ENCODE assay signal across 11 cellular contexts in genomic region chr9:114652776-114653555, GRCh38. TPM values are rescaled to one million over a fixed set of nuclear protein-coding genes. Genes with fewer than 3 reads are reported as not detected.
A peak's percentile ranks its signal among the peaks of the same experiment; 100 is the strongest.
DNase-seq lines count a peak whose midpoint lies in the region; ATAC-seq and TF ChIP-seq lines count a peak whose summit lies in the region.
"Had no signal": no experiment of that assay in that cellular context is flagged by ENCODE, and none has a peak within 500 bp of the region (broad histone marks: within the 10 kb centered on the region; RNA-seq: fewer than 3 reads in every experiment).

No MANE protein-coding gene starts in this region.

- intact Hi-C loops in upper lobe of right lung (cut with DNase I) = loop anchor here (10.0 kb wide), 1 partner anchor 158 kb away; no protein-coding TSS in a partner anchor

- no peak overlapping the region for H3K27ac ChIP-seq in upper lobe of right lung

- no peaks in the 10 kb centered on the region for H3K9me3 ChIP-seq in upper lobe of right lung
- H3K9me3 ChIP-seq: testis had no signal

- H3K27me3 ChIP-seq in upper lobe of right lung = no peaks in the 10 kb centered on the region
- H3K27me3 ChIP-seq: testis had no signal

- no peak for TF ChIP-seq CTCF in upper lobe of right lung (IDR thresholded peaks at IDR 0.05)

- H3K36me3 ChIP-seq in upper lobe of right lung = no peaks in the 10 kb centered on the region

- H3K4me3 ChIP-seq in skeletal muscle cell (ENCODE audit: low read depth, low read length) (no peak overlapping the region), upper lobe of right lung (no peak overlapping the region)
- H3K4me3 ChIP-seq: testis had no signal

- ATAC-seq in GM19043 (IDR thresholded peaks at IDR 0.05; ENCODE audit: low read depth, unreplicated experiment) = peak; percentile 14
- peak; percentile 25 for ATAC-seq in HG03432 (IDR thresholded peaks at IDR 0.05; ENCODE audit: unreplicated experiment)
- no peak for ATAC-seq in HG02938 (IDR thresholded peaks at IDR 0.05; ENCODE audit: unreplicated experiment)
- no peak for ATAC-seq in upper lobe of right lung

- DNase-seq in amniotic epithelial cell (ENCODE audit: low read depth) (peak; percentile 54), skeletal muscle cell (ENCODE audit: low read depth) (peak; percentile 7), DMS153 (lab: John Stamatoyannopoulos, UW) (no peak), NCI-H345 (lab: John Stamatoyannopoulos, UW) (no peak), upper lobe of right lung (no peak)

- H3K4me1 ChIP-seq in upper lobe of right lung = no peaks in the 10 kb centered on the region

RNA-seq across cellular contexts. Expression of gene TEX53, which starts 4.6 kb away (rescaled TPM):
- total RNA-seq in upper lobe of right lung = not detected
- total RNA-seq: cerebellum, skeletal muscle tissue had no signal

RNA-seq across cellular contexts. Expression of gene TEX48, which starts 29.0 kb away (rescaled TPM):
- not detected for total RNA-seq in upper lobe of right lung
- total RNA-seq: cerebellum, skeletal muscle tissue had no signal

RNA-seq across cellular contexts. Expression of gene TMEM268, which starts 41.9 kb away (rescaled TPM):
- total RNA-seq in upper lobe of right lung = 18.4 TPM

Comparison
In these comparisons a context has a peak if more than half of its experiments do, and no peak if none do; other contexts are left out.
1. ATAC-seq: peak in GM19043 (single experiment) and HG03432 (single experiment); none in HG02938 (single experiment) and upper lobe of right lung (single experiment).
2. DNase-seq: peak in amniotic epithelial cell (single experiment) and skeletal muscle cell (single experiment); none in DMS153 (single experiment), NCI-H345 (single experiment) and upper lobe of right lung (single experiment).